In genomic region chr7:31776616-31777015, GRCh38 we compare ENCODE assay signal across 1 cellular context.
TF ChIP-seq lines count a peak whose summit lies in the region.

No MANE protein-coding gene starts in this region.

TF ChIP-seq in SK-N-SH, 30 proteins besides CTCF, POLR2A, EP300 and RAD21 (continued from another document):
- TF ChIP-seq ZBTB33 (IDR thresholded peaks at IDR 0.05; ENCODE audit: borderline replicate concordance, low read depth) (peak; percentile 24; the same call in 1 of the 2 replicates), NFIC (IDR thresholded peaks at IDR 0.05; ENCODE audit: borderline replicate concordance) (peak; percentile 32; the same call in 1 of the 2 replicates), RFX5 (IDR thresholded peaks at IDR 0.05; ENCODE audit: low read length) (no peak), ELF1 (IDR thresholded peaks at IDR 0.05) (no peak), FOXJ3 (CRISPR knock-in tag; IDR thresholded peaks at IDR 0.05) (no peak), TAF1 (IDR thresholded peaks at IDR 0.05; ENCODE audit: borderline replicate concordance, low read depth, low read length) (no peak), MEF2A (IDR thresholded peaks at IDR 0.05; ENCODE audit: borderline replicate concordance, low read depth) (no peak), POLR2AphosphoS5 (IDR thresholded peaks at IDR 0.05; ENCODE audit: low read depth, low read length) (no peak), MXI1 (IDR thresholded peaks at IDR 0.05; ENCODE audit: low read depth, low read length) (no peak), GABPA (IDR thresholded peaks at IDR 0.05; ENCODE audit: low read depth) (no peak), EZH2phosphoT487 (IDR thresholded peaks at IDR 0.05; ENCODE audit: borderline replicate concordance, low read depth) (no peak), REST (IDR thresholded peaks at IDR 0.05; ENCODE audit: low read depth, low read length) (no peak), IRF3 (IDR thresholded peaks at IDR 0.05; ENCODE audit: low read depth, low read length) (no peak), FOXM1 (IDR thresholded peaks at IDR 0.05; ENCODE audit: low read depth) (no peak)
